Comparison of ENCODE assay signal across 8 cellular contexts in the genomic region with DNA sequence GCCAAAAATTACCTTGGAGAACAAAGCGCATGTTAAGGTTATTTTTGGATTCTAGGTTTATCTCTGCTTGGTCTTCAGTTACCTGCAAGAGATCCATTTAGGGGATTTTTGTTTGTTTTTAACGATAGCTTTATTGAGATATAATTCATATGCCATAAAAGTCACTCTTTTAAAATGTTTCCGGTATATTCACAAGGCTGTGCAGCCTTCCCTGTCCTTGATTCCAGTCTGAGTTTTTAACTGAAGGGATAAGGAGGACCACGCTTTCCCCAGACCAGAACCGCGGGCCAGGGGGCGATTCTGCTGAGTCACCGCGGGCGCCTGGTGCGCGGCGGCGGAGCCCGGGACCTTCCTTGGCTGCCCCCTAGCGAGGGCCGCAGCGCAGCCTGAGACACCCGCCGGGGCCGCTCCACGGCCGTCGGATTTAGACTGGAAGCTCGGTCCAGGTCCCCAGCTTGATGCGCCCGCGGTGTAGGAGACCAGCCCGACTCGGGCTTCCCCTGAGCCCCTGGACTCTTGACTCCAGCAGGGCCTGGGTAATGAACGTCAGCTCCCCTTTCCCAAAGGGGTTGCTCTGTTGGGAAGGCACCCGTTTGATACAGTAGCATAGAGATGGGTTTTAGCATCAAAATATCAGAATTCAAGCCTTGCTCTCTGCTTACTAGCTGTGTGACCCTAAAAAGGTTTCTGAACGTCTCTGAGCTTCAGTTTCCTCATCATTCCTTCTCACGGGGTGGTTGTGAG. TPM values are rescaled to one million over a fixed set of nuclear protein-coding genes. Genes with fewer than 3 reads are reported as not detected.
A peak's percentile ranks its signal among the peaks of the same experiment; 100 is the strongest.
DNase-seq lines count a peak whose midpoint lies in the region; ATAC-seq, FAIRE-seq and TF ChIP-seq lines count a peak whose summit lies in the region.

No MANE protein-coding gene starts in this region.

- TF ChIP-seq CTCF in GM12878 (IDR thresholded peaks at IDR 0.05 in 2 of 3, conservative IDR thresholded peaks at IDR 0.05 in 1 of 3; ENCODE audit: control insufficient read depth in 2 of 3, extremely low read depth in 1 of 3, insufficient read depth in 1 of 3, low read depth in 3 of 3, low read length in 3 of 3), result peak; percentile 65 to 86 (median 75)
- peak; percentile 70 to 91 (median 86) for TF ChIP-seq CTCF in gastrocnemius medialis (IDR thresholded peaks at IDR 0.05 in 4 of 5, conservative IDR thresholded peaks at IDR 0.05 in 1 of 5)

- DNase-seq in COLO668 (lab: John Stamatoyannopoulos, UW; ENCODE audit: unreplicated experiment), result peak; percentile 80
- peak in 55 of 76 experiments; percentile 8 to 69 (median 41) for DNase-seq in HUDEP-2 (lab: John Stamatoyannopoulos, UW; ENCODE audit: unreplicated experiment in 76 of 76)
- peak; percentile 79 for DNase-seq in UCSD-AML1 (lab: John Stamatoyannopoulos, UW; ENCODE audit: unreplicated experiment)
- DNase-seq in GM12878 (ENCODE audit: low read depth, low spot score), result no peak
- DNase-seq in iPS DF 19.7 (ENCODE audit: low read depth, low spot score), result peak; percentile 17
- DNase-seq in gastrocnemius medialis, result peak; percentile 51 to 78

- in situ Hi-C loops in GM12878 (cut with MboI) (no loop called here), gastrocnemius medialis (cut with MboI; ENCODE audit: low sequenced_read_pairs in 4 of 4) (loop anchor here in 2 of 4 donors (5.0 to 10.0 kb wide), 2 partner anchors 52 to 64 kb away; no protein-coding TSS in a partner anchor)

- no peaks in the 10 kb centered on the region for H3K9me3 ChIP-seq in GM12878 (replicated peaks; ENCODE audit: control insufficient read depth, insufficient read depth, low read length)
- no peaks in the 10 kb centered on the region for H3K9me3 ChIP-seq in gastrocnemius medialis

- TF ChIP-seq RAD21 in GM12878 (IDR thresholded peaks at IDR 0.05; ENCODE audit: insufficient read depth, low read depth, low read length), result peak; percentile 31; the same call in 1 of the 2 replicates

- RAD21 ChIA-PET in GM12878 (lab: Charles Lee; ENCODE audit: unreplicated experiment), result no interaction called here

- H3K4me3 ChIP-seq in GM12878 (no peak overlapping the region), gastrocnemius medialis (peak overlapping the region; percentile 0 to 42 (median 37))

- intact Hi-C loops in GM12878 (cut with micrococcal nuclease; ENCODE audit: unreplicated experiment), result no loop called here
- intact Hi-C loops in gastrocnemius medialis (cut with DNase I; ENCODE audit: low total_unique reads), result loop anchor here (1.0 to 2.0 kb wide), 2 partner anchors 42 to 55 kb away; a partner anchor contains a TSS

- TF ChIP-seq EP300 in GM12878 (IDR thresholded peaks at IDR 0.05; ENCODE audit: borderline replicate concordance in 1 of 2, control insufficient read depth in 1 of 2, low read depth in 2 of 2, low read length in 2 of 2), result no peak

- ATAC-seq in GM12878 (peak; percentile 100), gastrocnemius medialis (peak; percentile 81 to 86), GM18505 (IDR thresholded peaks at IDR 0.05; ENCODE audit: unreplicated experiment) (no peak), GM18870 (IDR thresholded peaks at IDR 0.05; ENCODE audit: unreplicated experiment) (no peak)

- BruUV-seq in GM12878 (replicated peaks; lab: Mats Ljungman, UMichigan), result no TSS peak

- H3K36me3 ChIP-seq in GM12878 (ENCODE audit: control insufficient read depth in 2 of 2, insufficient read depth in 2 of 2, low read length in 1 of 2) (no peaks in the 10 kb centered on the region), gastrocnemius medialis (no peaks in the 10 kb centered on the region)

- CTCF ChIA-PET in GM12878 (lab: Yijun Ruan, JAX), result interaction anchor here (0.5 to 1.3 kb wide), 5 partner anchors 9 to 204 kb away, joined by 3 to 5 read pairs (median 3); no protein-coding TSS in a partner anchor

- H3K9ac ChIP-seq in GM12878 (ENCODE audit: control insufficient read depth, insufficient read depth, low read length), result no peak overlapping the region

- WGBS in GM12878 (ENCODE audit: insufficient coverage, insufficient replicate concordance, low lambda C conversion rate, missing lambda C conversion rate), result 1% methylated on average over 29 of the region's 34 CpGs

- FAIRE-seq in GM12878 (lab: Jason Lieb, UNC), result peak; percentile 65

- no peaks in the 10 kb centered on the region for H4K20me1 ChIP-seq in GM12878 (ENCODE audit: control insufficient read depth, insufficient read depth)

- POLR2A ChIA-PET in GM12878 (lab: Charles Lee), result interaction anchor here (0.6 kb wide), 1 partner anchor 766 kb away, joined by 6 read pairs; no protein-coding TSS in a partner anchor

- no peaks in the 10 kb centered on the region for H3K4me1 ChIP-seq in GM12878 (ENCODE audit: control insufficient read depth, insufficient read depth, low read length)
- H3K4me1 ChIP-seq in gastrocnemius medialis, result peaks cover 39 to 42% of the 10 kb centered on the region in 2 donors

- H3K4me2 ChIP-seq in GM12878 (ENCODE audit: control insufficient read depth, insufficient read depth), result peak overlapping the region; percentile 36

- no peaks in the 10 kb centered on the region for H3K79me2 ChIP-seq in GM12878 (ENCODE audit: control insufficient read depth, insufficient read depth, low read length)

- TF ChIP-seq POLR2A in GM12878 (IDR thresholded peaks at IDR 0.05; ENCODE audit: low read depth, low read length), result no peak
- no peak for TF ChIP-seq POLR2A in gastrocnemius medialis (IDR thresholded peaks at IDR 0.05)
- no peak for TF ChIP-seq POLR2A in GM18505 (IDR thresholded peaks at IDR 0.05; ENCODE audit: borderline replicate concordance, extremely low read depth, insufficient read depth, insufficient read length)

- peak overlapping the region; percentile 53 for H2AFZ ChIP-seq in GM12878 (ENCODE audit: control insufficient read depth, low read depth, low read length)

- SMC1A ChIA-PET in GM12878 (lab: Charles Lee; ENCODE audit: uncharacterized antibody, unreplicated experiment), result no interaction called here

- H3K27me3 ChIP-seq in GM12878 (replicated peaks in 1 of 2; ENCODE audit: control insufficient read depth in 2 of 2, insufficient read depth in 2 of 2, low read length in 1 of 2), result peaks cover 0 to 4% of the 10 kb centered on the region in 2 experiments; a peak in 3 of 4 replicates
- H3K27me3 ChIP-seq in gastrocnemius medialis, result no peaks in the 10 kb centered on the region

- H3K27ac ChIP-seq in GM12878 (ENCODE audit: control insufficient read depth, insufficient read depth) (no peak overlapping the region), gastrocnemius medialis (peak overlapping the region; percentile 69 to 88 (median 84))

TF ChIP-seq in GM12878, 131 proteins besides CTCF, POLR2A, EP300 and RAD21 (continues in another document):
- no peak for TF ChIP-seq MTA3 (IDR thresholded peaks at IDR 0.05; ENCODE audit: borderline replicate concordance, low read length)
- TF ChIP-seq, protein P1, sequence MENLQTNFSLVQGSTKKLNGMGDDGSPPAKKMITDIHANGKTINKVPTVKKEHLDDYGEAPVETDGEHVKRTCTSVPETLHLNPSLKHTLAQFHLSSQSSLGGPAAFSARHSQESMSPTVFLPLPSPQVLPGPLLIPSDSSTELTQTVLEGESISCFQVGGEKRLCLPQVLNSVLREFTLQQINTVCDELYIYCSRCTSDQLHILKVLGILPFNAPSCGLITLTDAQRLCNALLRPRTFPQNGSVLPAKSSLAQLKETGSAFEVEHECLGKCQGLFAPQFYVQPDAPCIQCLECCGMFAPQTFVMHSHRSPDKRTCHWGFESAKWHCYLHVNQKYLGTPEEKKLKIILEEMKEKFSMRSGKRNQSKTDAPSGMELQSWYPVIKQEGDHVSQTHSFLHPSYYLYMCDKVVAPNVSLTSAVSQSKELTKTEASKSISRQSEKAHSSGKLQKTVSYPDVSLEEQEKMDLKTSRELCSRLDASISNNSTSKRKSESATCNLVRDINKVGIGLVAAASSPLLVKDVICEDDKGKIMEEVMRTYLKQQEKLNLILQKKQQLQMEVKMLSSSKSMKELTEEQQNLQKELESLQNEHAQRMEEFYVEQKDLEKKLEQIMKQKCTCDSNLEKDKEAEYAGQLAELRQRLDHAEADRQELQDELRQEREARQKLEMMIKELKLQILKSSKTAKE (IDR thresholded peaks at IDR 0.05; ENCODE audit: low read depth, poor library complexity, severe bottlenecking), result no peak

RNA-seq across cellular contexts. Expression of a gene that starts 50.0 kb away (rescaled TPM):
- total RNA-seq in GM12878 (2013; cell fraction: nucleolus; rRNA removed), result not detected in 2 replicates
- total RNA-seq in GM12878 (2014; rRNA removed) (not detected in 2 replicates), GM12878 (2014; rRNA removed; fragmentation: Illumina TruSeq; extraction: Trizol) (not detected in 2 replicates), GM12878 (2021) (not detected in 2 replicates), gastrocnemius medialis (not detected)
- polyA plus RNA-seq in GM12878 (2011; ENCODE audit: low read depth), result not detected
- polyA plus RNA-seq in GM12878 (2011; rRNA removed) (not detected in 2 replicates), GM12878 (2014; fragmentation: Illumina TruSeq; extraction: Trizol) (not detected in 2 replicates), GM12878 (2014; fragmentation: Nextera tagmentation; extraction: Ambion mirVana) (not detected), GM12878 (2014; rRNA removed) (not detected in 2 replicates), GM12878 (2016; fragmentation: Nextera tagmentation; extraction: Ambion mirVana) (not detected)
- polyA plus RNA-seq in GM12878 (2011; cell fraction: cytosol; rRNA removed), result not detected in 2 replicates
- polyA plus RNA-seq in GM12878 (2011; cell fraction: nucleus; rRNA removed), result not detected in 2 replicates
- not detected in 2 replicates for polyA plus RNA-seq in GM12878 (2012)
- polyA minus RNA-seq in GM12878 (2011; rRNA and poly(A)+ RNA removed), result not detected in 2 replicates
- not detected in 2 replicates for polyA minus RNA-seq in GM12878 (2011; cell fraction: cytosol; rRNA and poly(A)+ RNA removed)
- not detected in 2 replicates for polyA minus RNA-seq in GM12878 (2011; cell fraction: nucleus; rRNA and poly(A)+ RNA removed)

RNA-seq across cellular contexts. Expression of a gene that starts 54.7 kb away (rescaled TPM):
- not detected in 2 replicates for total RNA-seq in GM12878 (2013; cell fraction: nucleolus; rRNA removed)
- total RNA-seq in GM12878 (2014; rRNA removed), result under 0.01 TPM in 1 of 2 replicates, not detected in the other
- total RNA-seq in GM12878 (2014; rRNA removed; fragmentation: Illumina TruSeq; extraction: Trizol), result not detected in 2 replicates
- 0.03 TPM in 1 of 2 replicates, not detected in the other for total RNA-seq in GM12878 (2021)
- not detected for polyA plus RNA-seq in GM12878 (2011; ENCODE audit: low read depth)
- not detected in 2 replicates for polyA plus RNA-seq in GM12878 (2011; rRNA removed)
- polyA plus RNA-seq in GM12878 (2011; cell fraction: cytosol; rRNA removed), result 0.01 TPM in 1 of 2 replicates, not detected in the other
- not detected in 2 replicates for polyA plus RNA-seq in GM12878 (2011; cell fraction: nucleus; rRNA removed)
- 0.06 and 0.08 TPM in 2 replicates for polyA plus RNA-seq in GM12878 (2012)
- polyA plus RNA-seq in GM12878 (2014; fragmentation: Illumina TruSeq; extraction: Trizol), result not detected in 2 replicates
- not detected for polyA plus RNA-seq in GM12878 (2014; fragmentation: Nextera tagmentation; extraction: Ambion mirVana)
- not detected in 2 replicates for polyA plus RNA-seq in GM12878 (2014; rRNA removed)
- polyA plus RNA-seq in GM12878 (2016; fragmentation: Nextera tagmentation; extraction: Ambion mirVana), result under 1 TPM in 1 of 2 experiments, not detected in 1; 0.05 TPM
- polyA minus RNA-seq in GM12878 (2011; rRNA and poly(A)+ RNA removed), result not detected in 2 replicates
- polyA minus RNA-seq in GM12878 (2011; cell fraction: cytosol; rRNA and poly(A)+ RNA removed), result not detected in 2 replicates
- polyA minus RNA-seq in GM12878 (2011; cell fraction: nucleus; rRNA and poly(A)+ RNA removed), result not detected in 2 replicates
- total RNA-seq in gastrocnemius medialis, result 100 to 1,000 TPM in 1 of 4 donors, 10 to 100 TPM in 3; 70.3 to 120 (median 82.8) TPM

Comparison
In these comparisons a context has a peak if more than half of its experiments do, and no peak if none do; other contexts are left out.
1. ATAC-seq: peak in GM12878 (single experiment) and gastrocnemius medialis (2 of 2); none in GM18505 (single experiment) and GM18870 (single experiment).
2. RNA of a gene that starts 54.7 kb away (total RNA-seq): 70.3 to 120 TPM in gastrocnemius medialis; under 0.01 to 0.03 TPM in GM12878; every median in the first group is over 10 times any median in the second.